1 cellular context compared by ENCODE assay signal in genomic region chr12:69331482-69331845, GRCh38.
TF ChIP-seq lines count a peak whose summit lies in the region.

No MANE protein-coding gene starts in this region.

TF ChIP-seq in HepG2, 621 proteins besides CTCF, POLR2A, EP300 and RAD21 (continued from another document):
- TF ChIP-seq, protein P1, sequence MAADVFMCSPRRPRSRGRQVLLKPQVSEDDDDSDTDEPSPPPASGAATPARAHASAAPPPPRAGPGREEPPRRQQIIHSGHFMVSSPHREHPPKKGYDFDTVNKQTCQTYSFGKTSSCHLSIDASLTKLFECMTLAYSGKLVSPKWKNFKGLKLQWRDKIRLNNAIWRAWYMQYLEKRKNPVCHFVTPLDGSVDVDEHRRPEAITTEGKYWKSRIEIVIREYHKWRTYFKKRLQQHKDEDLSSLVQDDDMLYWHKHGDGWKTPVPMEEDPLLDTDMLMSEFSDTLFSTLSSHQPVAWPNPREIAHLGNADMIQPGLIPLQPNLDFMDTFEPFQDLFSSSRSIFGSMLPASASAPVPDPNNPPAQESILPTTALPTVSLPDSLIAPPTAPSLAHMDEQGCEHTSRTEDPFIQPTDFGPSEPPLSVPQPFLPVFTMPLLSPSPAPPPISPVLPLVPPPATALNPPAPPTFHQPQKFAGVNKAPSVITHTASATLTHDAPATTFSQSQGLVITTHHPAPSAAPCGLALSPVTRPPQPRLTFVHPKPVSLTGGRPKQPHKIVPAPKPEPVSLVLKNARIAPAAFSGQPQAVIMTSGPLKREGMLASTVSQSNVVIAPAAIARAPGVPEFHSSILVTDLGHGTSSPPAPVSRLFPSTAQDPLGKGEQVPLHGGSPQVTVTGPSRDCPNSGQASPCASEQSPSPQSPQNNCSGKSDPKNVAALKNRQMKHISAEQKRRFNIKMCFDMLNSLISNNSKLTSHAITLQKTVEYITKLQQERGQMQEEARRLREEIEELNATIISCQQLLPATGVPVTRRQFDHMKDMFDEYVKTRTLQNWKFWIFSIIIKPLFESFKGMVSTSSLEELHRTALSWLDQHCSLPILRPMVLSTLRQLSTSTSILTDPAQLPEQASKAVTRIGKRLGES (CRISPR knock-in tag; IDR thresholded peaks at IDR 0.05; ENCODE audit: borderline replicate concordance): 0 out of 2 replicates have a peak, but pooled peaks have one; percentile 10
